In genomic region chr2:62536873-62537547, GRCh38 we compare ENCODE assay signal across 16 cellular contexts.
"Had no signal": no experiment of that assay in that cellular context is flagged by ENCODE, and none has a peak within 500 bp of the region (broad histone marks: within the 10 kb centered on the region; RNA-seq: fewer than 3 reads in every experiment).

No MANE protein-coding gene starts in this region.

- H3K4me3 ChIP-seq: lung, transverse colon had no signal

- H3K36me3 ChIP-seq: transverse colon had no signal

- H3K9me3 ChIP-seq: transverse colon had no signal

- ATAC-seq: activated CD4-positive, alpha-beta T cell treated with anti-CD3 and anti-CD28 coated beads for 36 hours; activated naive CD8-positive, alpha-beta T cell treated with anti-CD3 and anti-CD28 coated beads, Interleukin-2, amount 50 U/mL, for 24 hours; left colon had no signal

- H3K27me3 ChIP-seq: transverse colon had no signal

- DNase-seq: activated CD4-positive, alpha-beta memory T cell treated with anti-CD3 and anti-CD28 coated beads for 36 hours; activated CD4-positive, alpha-beta T cell treated with anti-CD3 and anti-CD28 coated beads for 36 hours; activated naive CD4-positive, alpha-beta T cell treated with anti-CD3 and anti-CD28 coated beads, Interleukin-2, amount 10 ng/mL, durations not matched to agents 7 days and 5 days; activated naive CD8-positive, alpha-beta T cell treated with anti-CD3 and anti-CD28 coated beads, Interleukin-2, amount 50 U/mL, for 24 hours; activated T-cell treated with anti-CD3 and anti-CD28 coated beads for 4 hours; aorta; effector CD4-positive, alpha-beta T cell; hippocampal formation; left colon; midbrain; nephron progenitor cell; nucleus accumbens; posterior cingulate gyrus; stimulated activated CD4-positive, alpha-beta T cell treated with anti-CD3 and anti-CD28 coated beads, Interleukin-2, amount 100 ng/mL, for 24 hours; transverse colon had no signal

- H3K27ac ChIP-seq: transverse colon had no signal
